Comparison of ENCODE assay signal across 21 cellular contexts in genomic region chr22:22974156-22974555, GRCh38.
DNase-seq lines count a peak whose midpoint lies in the region; ATAC-seq and TF ChIP-seq lines count a peak whose summit lies in the region.
"Had no signal": no experiment of that assay in that cellular context is flagged by ENCODE, and none has a peak within 500 bp of the region (broad histone marks: within the 10 kb centered on the region; RNA-seq: fewer than 3 reads in every experiment).

No MANE protein-coding gene starts in this region.

- TF ChIP-seq POLR2A in right lobe of liver (IDR thresholded peaks at IDR 0.05): no peak

- H3K4me1 ChIP-seq in liver (ENCODE audit: control insufficient read depth in 4 of 4, insufficient read depth in 4 of 4, low read length in 3 of 4) (peaks cover 0 to 21% (median 8%) of the 10 kb centered on the region in 4 donors), right lobe of liver (peaks cover 0 to 19% (median 6%) of the 10 kb centered on the region in 4 donors)
- H3K4me1 ChIP-seq: BE2C had no signal

- WGBS in liver: 62% methylated on average over 3 of the region's 3 CpGs
- WGBS in right lobe of liver (ENCODE audit: insufficient coverage, low coverage, low lambda C conversion rate, missing lambda C conversion rate): 41% methylated on average over 3 of the region's 3 CpGs

- H3K9me3 ChIP-seq in liver (ENCODE audit: control insufficient read depth in 4 of 4, low read length in 3 of 4) (peaks cover 0 to 4% (median 3%) of the 10 kb centered on the region in 4 donors), right lobe of liver (peaks cover 0 to under 1% (median 0%) of the 10 kb centered on the region in 4 donors)

- intact Hi-C loops in right lobe of liver (cut with DNase I): no loop called here

- H3K9ac ChIP-seq in liver (ENCODE audit: low read depth in 1 of 2, low read length in 2 of 2): no peak overlapping the region
- H3K9ac ChIP-seq: BLaER1 had no signal

- H3K4me3 ChIP-seq in liver (ENCODE audit: low read depth in 1 of 3, low read length in 3 of 3) (no peak overlapping the region), right lobe of liver (no peak overlapping the region)
- H3K4me3 ChIP-seq: BLaER1, GM12878 had no signal

- peak overlapping the region; percentile 53 to 65 for H3K27ac ChIP-seq in liver (ENCODE audit: low read depth in 1 of 2, low read length in 2 of 2)
- H3K27ac ChIP-seq in right lobe of liver: no peak overlapping the region
- H3K27ac ChIP-seq: BLaER1 had no signal

- ATAC-seq in right lobe of liver (no peak), left lobe of liver (peak; percentile 9), GM19324 (IDR thresholded peaks at IDR 0.05; ENCODE audit: low FRiP score, unreplicated experiment) (no peak)
- ATAC-seq: GM12878 had no signal

- no peak for TF ChIP-seq CTCF in liver (IDR thresholded peaks at IDR 0.05; ENCODE audit: low read depth, low read length, missing input control)
- TF ChIP-seq CTCF in right lobe of liver (IDR thresholded peaks at IDR 0.05): no peak

- H3K36me3 ChIP-seq in liver (ENCODE audit: control insufficient read depth in 4 of 4, insufficient read depth in 3 of 4, low read depth in 1 of 4, low read length in 3 of 4) (no peaks in the 10 kb centered on the region), right lobe of liver (no peaks in the 10 kb centered on the region)
- H3K36me3 ChIP-seq: BE2C, BLaER1 had no signal

- no peak for TF ChIP-seq RAD21 in liver (IDR thresholded peaks at IDR 0.05)

- DNase-seq in right lobe of liver (no peak), left lobe of liver (ENCODE audit: low spot score) (no peak)
- DNase-seq in activated CD4-positive, CD25-positive, alpha-beta regulatory T cell (lab: John Stamatoyannopoulos, UW): no peak
- DNase-seq: 8988T; ACHN; BE2C; C1 segment of cervical spinal cord; CD4-positive, alpha-beta memory T cell; CD4-positive, CD25-positive, alpha-beta regulatory T cell; CD8-positive, alpha-beta memory T cell; DMS 273 treated with DMSO at 0.1 percent for 48 hours; DMS153; DMS53; DMS79; DND-41; EL; GDM1 had no signal

- H3K27me3 ChIP-seq in liver (ENCODE audit: control insufficient read depth in 4 of 4, insufficient read depth in 4 of 4, low read length in 3 of 4) (no peaks in the 10 kb centered on the region), right lobe of liver (no peaks in the 10 kb centered on the region)
- H3K27me3 ChIP-seq: BE2C, BLaER1 had no signal

TF ChIP-seq in liver, 16 proteins besides CTCF, POLR2A, EP300 and RAD21:
- TF ChIP-seq HNF4A (conservative IDR thresholded peaks at IDR 0.05) (no peak), JUND (IDR thresholded peaks at IDR 0.05) (no peak), SP1 (IDR thresholded peaks at IDR 0.05) (no peak), YY1 (IDR thresholded peaks at IDR 0.05) (no peak), EGR1 (IDR thresholded peaks at IDR 0.05; ENCODE audit: low read depth in 2 of 2) (no peak), GABPA (IDR thresholded peaks at IDR 0.05 in 1 of 2, conservative IDR thresholded peaks at IDR 0.05 in 1 of 2) (no peak), FOXA2 (IDR thresholded peaks at IDR 0.05) (no peak), REST (IDR thresholded peaks at IDR 0.05) (no peak), NR2F2 (IDR thresholded peaks at IDR 0.05) (no peak), MAX (IDR thresholded peaks at IDR 0.05) (no peak), ATF3 (IDR thresholded peaks at IDR 0.05) (no peak), HNF4G (IDR thresholded peaks at IDR 0.05) (no peak), FOXA1 (IDR thresholded peaks at IDR 0.05) (no peak), TAF1 (conservative IDR thresholded peaks at IDR 0.05) (no peak)
- TF ChIP-seq, protein P1, sequence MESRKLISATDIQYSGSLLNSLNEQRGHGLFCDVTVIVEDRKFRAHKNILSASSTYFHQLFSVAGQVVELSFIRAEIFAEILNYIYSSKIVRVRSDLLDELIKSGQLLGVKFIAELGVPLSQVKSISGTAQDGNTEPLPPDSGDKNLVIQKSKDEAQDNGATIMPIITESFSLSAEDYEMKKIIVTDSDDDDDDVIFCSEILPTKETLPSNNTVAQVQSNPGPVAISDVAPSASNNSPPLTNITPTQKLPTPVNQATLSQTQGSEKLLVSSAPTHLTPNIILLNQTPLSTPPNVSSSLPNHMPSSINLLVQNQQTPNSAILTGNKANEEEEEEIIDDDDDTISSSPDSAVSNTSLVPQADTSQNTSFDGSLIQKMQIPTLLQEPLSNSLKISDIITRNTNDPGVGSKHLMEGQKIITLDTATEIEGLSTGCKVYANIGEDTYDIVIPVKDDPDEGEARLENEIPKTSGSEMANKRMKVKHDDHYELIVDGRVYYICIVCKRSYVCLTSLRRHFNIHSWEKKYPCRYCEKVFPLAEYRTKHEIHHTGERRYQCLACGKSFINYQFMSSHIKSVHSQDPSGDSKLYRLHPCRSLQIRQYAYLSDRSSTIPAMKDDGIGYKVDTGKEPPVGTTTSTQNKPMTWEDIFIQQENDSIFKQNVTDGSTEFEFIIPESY (IDR thresholded peaks at IDR 0.05): no peak

Comparison
In these comparisons a context has a peak if more than half of its experiments do, and no peak if none do; other contexts are left out.
1. H3K27ac ChIP-seq: peak in liver (2 of 2); none in right lobe of liver (0 of 3).